In genomic region chr1:63642901-63643300, GRCh38 we compare ENCODE assay signal across 21 cellular contexts.
"Had no signal": no experiment of that assay in that cellular context is flagged by ENCODE, and none has a peak within 500 bp of the region (broad histone marks: within the 10 kb centered on the region; RNA-seq: fewer than 3 reads in every experiment).

No MANE protein-coding gene starts in this region.

- H3K27ac ChIP-seq: esophagus squamous epithelium, left lung, prostate gland, sigmoid colon, upper lobe of right lung, WERI-Rb-1 had no signal

- H3K4me3 ChIP-seq: ascending aorta, breast epithelium, esophagus squamous epithelium, left lung, prostate gland, sigmoid colon, upper lobe of right lung had no signal

- H3K36me3 ChIP-seq: breast epithelium, prostate gland, upper lobe of right lung had no signal

- DNase-seq: activated CD4-positive, alpha-beta T cell treated with anti-CD3 and anti-CD28 coated beads for 1 hour; activated CD8-positive, alpha-beta memory T cell treated with anti-CD3 and anti-CD28 coated beads for 24 hours; activated CD8-positive, alpha-beta memory T cell treated with anti-CD3 and anti-CD28 coated beads, Interleukin-2, amount 50 U/mL, for 48 hours; activated effector memory CD4-positive, alpha-beta T cell treated with Interleukin-2 at 50 U/mL for 16 hours; activated naive CD4-positive, alpha-beta T cell treated with anti-CD3 and anti-CD28 coated beads, Interleukin-2, amount 50 U/mL, for 16 hours; activated T-cell treated with anti-CD3 and anti-CD28 coated beads, Interleukin-2, amount 50 U/mL, for 48 hours; dermis blood vessel endothelial cell; effector memory CD4-positive, alpha-beta T cell; esophagus squamous epithelium; glutamatergic neuron; kidney; left lung; sigmoid colon; stimulated activated CD4-positive, alpha-beta T cell treated with anti-CD3 and anti-CD28 coated beads, Interleukin-1b, Interleukin-23, amount 100 ng/mL, for 48 hours; stimulated activated CD8-positive, alpha-beta memory T cell treated with anti-CD3 and anti-CD28 coated beads, Interleukin-4, amount 100 ng/mL, for 48 hours; stimulated activated naive CD4-positive, alpha-beta T cell; upper lobe of right lung; WERI-Rb-1 had no signal

- H3K27me3 ChIP-seq: ascending aorta, breast epithelium, esophagus squamous epithelium, left lung, sigmoid colon, upper lobe of right lung had no signal

- H3K4me1 ChIP-seq: prostate gland, upper lobe of right lung had no signal

- H3K9me3 ChIP-seq: ascending aorta, breast epithelium, esophagus squamous epithelium, left lung, prostate gland, sigmoid colon, upper lobe of right lung had no signal
